1 cellular context compared by ENCODE assay signal in genomic region chr21:43754948-43755781, GRCh38.
TF ChIP-seq lines count a peak whose summit lies in the region.

No MANE protein-coding gene starts in this region.

TF ChIP-seq in SK-N-SH treated with all-trans-retinoic acid at 6 μM for 48 hours, 23 proteins besides CTCF, POLR2A, EP300 and RAD21 (continued from another document):
- TF ChIP-seq CSRNP3 (CRISPR knock-in tag; IDR thresholded peaks at IDR 0.05) (no peak), TCF4 (CRISPR knock-in tag; IDR thresholded peaks at IDR 0.05; ENCODE audit: borderline replicate concordance) (no peak), ZNF70 (CRISPR knock-in tag; IDR thresholded peaks at IDR 0.05) (no peak), ZC3H10 (CRISPR knock-in tag; IDR thresholded peaks at IDR 0.05) (no peak), GLIS3 (CRISPR knock-in tag; IDR thresholded peaks at IDR 0.05) (no peak), CREB5 (CRISPR knock-in tag; IDR thresholded peaks at IDR 0.05; ENCODE audit: low read depth) (no peak), ARNTL (CRISPR knock-in tag; IDR thresholded peaks at IDR 0.05; ENCODE audit: borderline replicate concordance, low read depth) (no peak), CSDC2 (CRISPR knock-in tag; IDR thresholded peaks at IDR 0.05) (no peak), ZNF8 (CRISPR knock-in tag; IDR thresholded peaks at IDR 0.05) (no peak), TSHZ2 (CRISPR knock-in tag; IDR thresholded peaks at IDR 0.05) (no peak), ZFP30 (CRISPR knock-in tag; IDR thresholded peaks at IDR 0.05) (no peak), ZFP3 (CRISPR knock-in tag; IDR thresholded peaks at IDR 0.05) (no peak)
